Comparison of ENCODE assay signal across 21 cellular contexts in genomic region chr2:191188550-191189093, GRCh38. TPM values are rescaled to one million over a fixed set of nuclear protein-coding genes. Genes with fewer than 3 reads are reported as not detected.
DNase-seq lines count a peak whose midpoint lies in the region; ATAC-seq and TF ChIP-seq lines count a peak whose summit lies in the region.
"Had no signal": no experiment of that assay in that cellular context is flagged by ENCODE, and none has a peak within 500 bp of the region (broad histone marks: within the 10 kb centered on the region; RNA-seq: fewer than 3 reads in every experiment).

No MANE protein-coding gene starts in this region.

- peak overlapping the region; percentile 70 for H3K27ac ChIP-seq in DND-41 (ENCODE audit: low read length)
- H3K27ac ChIP-seq in RWPE2 (ENCODE audit: poor library complexity, severe bottlenecking): peak overlapping the region; percentile 26
- peak overlapping the region; percentile 34 for H3K27ac ChIP-seq in foreskin keratinocyte
- no peak overlapping the region for H3K27ac ChIP-seq in WERI-Rb-1
- H3K27ac ChIP-seq: KMS-11, parathyroid adenoma, RWPE1, tibial nerve had no signal

- peak overlapping the region; percentile 61 for H3K4me2 ChIP-seq in DND-41 (ENCODE audit: insufficient read depth, low read length)
- H3K4me2 ChIP-seq: KMS-11 had no signal

- H3K4me1 ChIP-seq in DND-41 (ENCODE audit: insufficient read depth, low read length) (peaks cover 34% of the 10 kb centered on the region), RWPE2 (ENCODE audit: insufficient read depth, poor library complexity, severe bottlenecking) (peaks cover 9% of the 10 kb centered on the region), foreskin keratinocyte (peaks cover 6% of the 10 kb centered on the region)
- H3K4me1 ChIP-seq: parathyroid adenoma, tibial nerve had no signal

- no peak overlapping the region for H3K27ac Mint-ChIP-seq in activated T-cell treated with anti-CD3 and anti-CD28 coated beads, Interleukin-2, amount 50 U/mL, for 72 hours
- H3K27ac Mint-ChIP-seq: CD14-positive monocyte; nephron progenitor cell; stimulated activated memory B cell treated with anti-CD40 and anti-IgM and Interleukin-4, amounts not matched to agents 10 μg/mL and 1 μg/mL and 100 μg/mL, for 72 hours had no signal

- H3K36me3 ChIP-seq in DND-41 (ENCODE audit: insufficient read depth, low read length) (no peaks in the 10 kb centered on the region), RWPE2 (ENCODE audit: low read depth) (no peaks in the 10 kb centered on the region), WERI-Rb-1 (no peaks in the 10 kb centered on the region)
- H3K36me3 ChIP-seq: tibial nerve had no signal

- DNase-seq in activated T-cell treated with anti-CD3 and anti-CD28 coated beads, Interleukin-2, amount 50 U/mL, for 72 hours: no peak
- no peak for DNase-seq in activated T-cell treated with anti-CD3 and anti-CD28 coated beads, Interleukin-2, amount 50 U/mL, for 48 hours
- peak; percentile 68 for DNase-seq in DND-41
- DNase-seq in RWPE2 (ENCODE audit: low spot score): no peak
- no peak for DNase-seq in foreskin keratinocyte
- DNase-seq in WERI-Rb-1: no peak
- DNase-seq in pons (ENCODE audit: low spot score): no peak
- DNase-seq in globus pallidus (ENCODE audit: low spot score): no peak
- DNase-seq: activated CD4-positive, CD25-positive, alpha-beta regulatory T cell treated with anti-CD3 and anti-CD28 coated beads, Interleukin-2, amount 50 U/mL, for 72 hours; activated CD8-positive, alpha-beta memory T cell treated with anti-CD3 and anti-CD28 coated beads, Interleukin-2, amount 50 U/mL, for 48 hours; activated naive CD4-positive, alpha-beta T cell; glutamatergic neuron; NCI-H1048; NCI-H2029; nephron progenitor cell had no signal

- no peak for ATAC-seq in activated T-cell treated with anti-CD3 and anti-CD28 coated beads, Interleukin-2, amount 50 U/mL, for 72 hours (replicated peaks in 1 of 2)
- ATAC-seq in DND-41 (ENCODE audit: insufficient read depth, low read depth) (peak; percentile 84), RWPE2 (ENCODE audit: low read depth) (no peak), foreskin keratinocyte (no peak)
- ATAC-seq: stimulated activated memory B cell treated with anti-CD40 and anti-IgM and Interleukin-4, amounts not matched to agents 10 μg/mL and 1 μg/mL and 100 μg/mL, for 72 hours had no signal

- H3K27me3 Mint-ChIP-seq in activated T-cell treated with anti-CD3 and anti-CD28 coated beads, Interleukin-2, amount 50 U/mL, for 72 hours (ENCODE audit: low read depth): no peaks in the 10 kb centered on the region
- H3K27me3 Mint-ChIP-seq: stimulated activated memory B cell treated with anti-CD40 and anti-IgM and Interleukin-4, amounts not matched to agents 10 μg/mL and 1 μg/mL and 100 μg/mL, for 72 hours had no signal

- H3K4me1 Mint-ChIP-seq in activated T-cell treated with anti-CD3 and anti-CD28 coated beads, Interleukin-2, amount 50 U/mL, for 72 hours (ENCODE audit: low read depth): peaks cover 65% of the 10 kb centered on the region

- TF ChIP-seq CTCF in DND-41 (IDR thresholded peaks at IDR 0.05; ENCODE audit: borderline replicate concordance, extremely low read depth, low read length, poor library complexity, severe bottlenecking) (no peak), RWPE2 (IDR thresholded peaks at IDR 0.05; ENCODE audit: poor library complexity, severe bottlenecking) (no peak), foreskin keratinocyte (conservative IDR thresholded peaks at IDR 0.05) (no peak), WERI-Rb-1 (IDR thresholded peaks at IDR 0.05; ENCODE audit: low read depth, low read length) (no peak)

- H3K36me3 Mint-ChIP-seq in activated T-cell treated with anti-CD3 and anti-CD28 coated beads, Interleukin-2, amount 50 U/mL, for 72 hours (ENCODE audit: insufficient read depth in 2 of 2): peaks cover 16 to 29% of the 10 kb centered on the region in 2 donors
- H3K36me3 Mint-ChIP-seq: CD14-positive monocyte; stimulated activated memory B cell treated with anti-CD40 and anti-IgM and Interleukin-4, amounts not matched to agents 10 μg/mL and 1 μg/mL and 100 μg/mL, for 72 hours had no signal

- H4K20me1 ChIP-seq in DND-41 (ENCODE audit: insufficient read depth, low read length): no peaks in the 10 kb centered on the region

- H3K27me3 ChIP-seq in DND-41 (ENCODE audit: insufficient read depth, low read length, poor library complexity) (no peaks in the 10 kb centered on the region), RWPE2 (ENCODE audit: insufficient read depth, poor library complexity, severe bottlenecking) (no peaks in the 10 kb centered on the region), foreskin keratinocyte (no peaks in the 10 kb centered on the region), WERI-Rb-1 (ENCODE audit: insufficient read depth, low read depth, severe bottlenecking) (no peaks in the 10 kb centered on the region)
- H3K27me3 ChIP-seq: tibial nerve had no signal

- peaks cover 5 to 7% of the 10 kb centered on the region in 2 donors for H3K9me3 Mint-ChIP-seq in activated T-cell treated with anti-CD3 and anti-CD28 coated beads, Interleukin-2, amount 50 U/mL, for 72 hours
- H3K9me3 Mint-ChIP-seq: CD14-positive monocyte; nephron progenitor cell; stimulated activated memory B cell treated with anti-CD40 and anti-IgM and Interleukin-4, amounts not matched to agents 10 μg/mL and 1 μg/mL and 100 μg/mL, for 72 hours had no signal

- H2AFZ ChIP-seq in DND-41 (ENCODE audit: low read depth, low read length): peak overlapping the region; percentile 63
- H2AFZ ChIP-seq: parathyroid adenoma had no signal

- H3K4me3 Mint-ChIP-seq in activated T-cell treated with anti-CD3 and anti-CD28 coated beads, Interleukin-2, amount 50 U/mL, for 72 hours: peak overlapping the region; percentile 55 to 57
- H3K4me3 Mint-ChIP-seq: nephron progenitor cell; stimulated activated memory B cell treated with anti-CD40 and anti-IgM and Interleukin-4, amounts not matched to agents 10 μg/mL and 1 μg/mL and 100 μg/mL, for 72 hours had no signal

- H3K4me3 ChIP-seq in DND-41 (ENCODE audit: low read depth in 1 of 2, low read length in 2 of 2) (peak overlapping the region in 1 of 2 experiments; percentile 38; a peak in 2 of 4 replicates), RWPE2 (ENCODE audit: severe bottlenecking) (no peak overlapping the region), WERI-Rb-1 (ENCODE audit: low read depth, low read length) (no peak overlapping the region)
- H3K4me3 ChIP-seq: tibial nerve had no signal

- H3K9me3 ChIP-seq in DND-41 (ENCODE audit: insufficient read depth, low read length, severe bottlenecking) (no peaks in the 10 kb centered on the region), RWPE2 (ENCODE audit: severe bottlenecking) (no peaks in the 10 kb centered on the region), WERI-Rb-1 (ENCODE audit: severe bottlenecking) (no peaks in the 10 kb centered on the region)
- H3K9me3 ChIP-seq: tibial nerve had no signal

- peak overlapping the region; percentile 28 for H3K9ac ChIP-seq in DND-41 (ENCODE audit: low read depth, low read length)
- H3K9ac ChIP-seq: KMS-11, parathyroid adenoma had no signal

- H3K79me2 ChIP-seq in DND-41 (ENCODE audit: insufficient read depth, low read length): no peaks in the 10 kb centered on the region
- H3K79me2 ChIP-seq: parathyroid adenoma had no signal

RNA-seq across cellular contexts. Expression of gene STAT4, which starts 37.8 kb away (rescaled TPM):
- total RNA-seq in activated T-cell treated with anti-CD3 and anti-CD28 coated beads, Interleukin-2, amount 50 U/mL, for 72 hours: 100 to 1,000 TPM; 104 to 125 TPM
- total RNA-seq in foreskin keratinocyte: 0.46 and 0.71 TPM in 2 replicates
- 0.25 and 0.30 TPM in 2 replicates for polyA plus RNA-seq in foreskin keratinocyte

RNA-seq across cellular contexts. Expression of gene MYO1B, which starts 56.6 kb away (rescaled TPM):
- total RNA-seq in activated T-cell treated with anti-CD3 and anti-CD28 coated beads, Interleukin-2, amount 50 U/mL, for 72 hours: 10 to 100 TPM; 24.4 to 37.5 TPM
- total RNA-seq in foreskin keratinocyte: 216 and 220 TPM in 2 replicates
- polyA plus RNA-seq in foreskin keratinocyte: 51.8 and 61.3 TPM in 2 replicates
- polyA plus RNA-seq: CD14-positive monocyte had no signal

Comparison
In these comparisons a context has a peak if more than half of its experiments do, and no peak if none do; other contexts are left out.
1. RNA of gene STAT4, which starts 37.8 kb away (total RNA-seq): 104 to 125 TPM in activated T-cell treated with anti-CD3 and anti-CD28 coated beads, Interleukin-2, amount 50 U/mL, for 72 hours; 0.46 to 0.71 TPM in foreskin keratinocyte; every median in the first group is over 10 times any median in the second.